Comparison of ENCODE assay signal across 1 cellular context in genomic region chr1:9061252-9061948, GRCh38.
TF ChIP-seq lines count a peak whose summit lies in the region.

No MANE protein-coding gene starts in this region.

TF ChIP-seq in HepG2, 621 proteins besides CTCF, POLR2A, EP300 and RAD21:
- no peak for TF ChIP-seq ZNF556 (CRISPR knock-in tag; IDR thresholded peaks at IDR 0.05; ENCODE audit: borderline replicate concordance)
- TF ChIP-seq GATAD2A (CRISPR knock-in tag; IDR thresholded peaks at IDR 0.05) = no peak
- no peak for TF ChIP-seq BHLHE40 (IDR thresholded peaks at IDR 0.05; ENCODE audit: low read length)
- TF ChIP-seq SOX5 (CRISPR knock-in tag; IDR thresholded peaks at IDR 0.05; ENCODE audit: borderline replicate concordance) = no peak
- no peak for TF ChIP-seq ZNF724P (CRISPR knock-in tag; IDR thresholded peaks at IDR 0.05; ENCODE audit: borderline replicate concordance)
- no peak for TF ChIP-seq HOXA9 (CRISPR knock-in tag; IDR thresholded peaks at IDR 0.05; ENCODE audit: borderline replicate concordance)
- TF ChIP-seq MED1 (CRISPR knock-in tag; IDR thresholded peaks at IDR 0.05) = no peak
- no peak for TF ChIP-seq HNRNPL (IDR thresholded peaks at IDR 0.05; ENCODE audit: low read depth, low read length)
- TF ChIP-seq ZBTB14 (CRISPR knock-in tag; IDR thresholded peaks at IDR 0.05) = no peak
- TF ChIP-seq ZNF780A (CRISPR knock-in tag; IDR thresholded peaks at IDR 0.05) = no peak
- no peak for TF ChIP-seq TEAD3 (CRISPR knock-in tag; optimal IDR thresholded peaks at IDR 0.05; ENCODE audit: borderline replicate concordance)
- no peak for TF ChIP-seq ZFYVE20 (CRISPR knock-in tag; IDR thresholded peaks at IDR 0.05; ENCODE audit: borderline replicate concordance, low read depth)
- TF ChIP-seq NCOA1 (CRISPR knock-in tag; IDR thresholded peaks at IDR 0.05) = no peak
- TF ChIP-seq ZNF282 (IDR thresholded peaks at IDR 0.05; ENCODE audit: partially characterized antibody) = no peak
- no peak for TF ChIP-seq ZHX2 (IDR thresholded peaks at IDR 0.05; ENCODE audit: low read depth)
- TF ChIP-seq ZHX2 (CRISPR knock-in tag; IDR thresholded peaks at IDR 0.05; ENCODE audit: borderline replicate concordance) = no peak
- TF ChIP-seq KDM5A (IDR thresholded peaks at IDR 0.05; ENCODE audit: borderline replicate concordance, low read length) = no peak
- no peak for TF ChIP-seq ZXDC (CRISPR knock-in tag; IDR thresholded peaks at IDR 0.05)
- TF ChIP-seq HOXA5 (CRISPR knock-in tag; IDR thresholded peaks at IDR 0.05) = no peak
- TF ChIP-seq PLSCR1 (CRISPR knock-in tag; IDR thresholded peaks at IDR 0.05; ENCODE audit: borderline replicate concordance) = no peak
- no peak for TF ChIP-seq RBFOX2 (IDR thresholded peaks at IDR 0.05; ENCODE audit: low read depth, low read length)
